ENCODE assay signal across 25 cellular contexts in genomic region chr3:144585953-144586352, GRCh38.
"Had no signal": no experiment of that assay in that cellular context is flagged by ENCODE, and none has a peak within 500 bp of the region (broad histone marks: within the 10 kb centered on the region; RNA-seq: fewer than 3 reads in every experiment).

No MANE protein-coding gene starts in this region.

- H3K27ac ChIP-seq: breast epithelium, esophagus muscularis mucosa, right atrium auricular region, stomach, tibial artery, upper lobe of right lung had no signal

- DNase-seq: activated CD4-positive, alpha-beta memory T cell treated with anti-CD3 and anti-CD28 coated beads, Interleukin-2, amount 10 ng/mL, durations not matched to agents 7 days and 5 days; activated CD4-positive, alpha-beta T cell treated with anti-CD3 and anti-CD28 coated beads for 1 hour; activated CD4-positive, alpha-beta T cell treated with anti-CD3 and anti-CD28 coated beads, Interleukin-2, amount 10 ng/mL, durations not matched to agents 7 days and 5 days; activated CD8-positive, alpha-beta memory T cell treated with anti-CD3 and anti-CD28 coated beads, Interleukin-2, amount 50 U/mL, for 48 hours; activated gamma-delta T cell treated with Interleukin-2 at 50 U/mL for 16 hours; activated naive CD4-positive, alpha-beta T cell treated with anti-CD3 and anti-CD28 coated beads, Interleukin-2, amount 50 U/mL, for 16 hours; activated naive CD8-positive, alpha-beta T cell treated with anti-CD3 and anti-CD28 coated beads, Interleukin-2, amount 50 U/mL, for 24 hours; activated T-cell treated with anti-CD3 and anti-CD28 coated beads, Interleukin-2, amount 50 U/mL, for 24 hours; central memory CD4-positive, alpha-beta T cell; islet precursor cell; left ventricle myocardium superior; naive thymus-derived CD4-positive, alpha-beta T cell; nucleus accumbens; stimulated activated CD4-positive, alpha-beta T cell treated with anti-CD3 and anti-CD28 coated beads, Interleukin-15, amount 100 ng/mL, for 24 hours; stimulated activated CD4-positive, alpha-beta T cell treated with anti-CD3 and anti-CD28 coated beads, Interleukin-2, amount 100 ng/mL, for 24 hours; stimulated activated naive B cell treated with anti-CD40 and anti-IgM and Interleukin-4, amounts not matched to agents 10 μg/mL and 1 μg/mL and 100 μg/mL, for 72 hours; stomach; T-helper 17 cell; T1000; tibial artery; upper lobe of right lung had no signal

- H3K4me1 ChIP-seq: breast epithelium, esophagus muscularis mucosa, right atrium auricular region, tibial artery, upper lobe of right lung had no signal

- ATAC-seq: activated naive CD8-positive, alpha-beta T cell treated with anti-CD3 and anti-CD28 coated beads, Interleukin-2, amount 50 U/mL, for 24 hours; left ventricle myocardium superior; naive thymus-derived CD4-positive, alpha-beta T cell; stimulated activated naive B cell treated with anti-CD40 and anti-IgM and Interleukin-4, amounts not matched to agents 10 μg/mL and 1 μg/mL and 100 μg/mL, for 72 hours; T-helper 17 cell; upper lobe of right lung had no signal

- H3K9me3 ChIP-seq: right atrium auricular region, stomach, tibial artery, upper lobe of right lung had no signal

- H3K4me3 ChIP-seq: breast epithelium, esophagus muscularis mucosa, right atrium auricular region, stomach, tibial artery, upper lobe of right lung had no signal

- FAIRE-seq: frontal cortex had no signal

- H3K36me3 ChIP-seq: breast epithelium, esophagus muscularis mucosa, right atrium auricular region, stomach, tibial artery, upper lobe of right lung had no signal

- H3K27me3 ChIP-seq: breast epithelium, esophagus muscularis mucosa, right atrium auricular region, stomach, tibial artery, upper lobe of right lung had no signal
